ENCODE assay signal across 16 cellular contexts in the genomic region with DNA sequence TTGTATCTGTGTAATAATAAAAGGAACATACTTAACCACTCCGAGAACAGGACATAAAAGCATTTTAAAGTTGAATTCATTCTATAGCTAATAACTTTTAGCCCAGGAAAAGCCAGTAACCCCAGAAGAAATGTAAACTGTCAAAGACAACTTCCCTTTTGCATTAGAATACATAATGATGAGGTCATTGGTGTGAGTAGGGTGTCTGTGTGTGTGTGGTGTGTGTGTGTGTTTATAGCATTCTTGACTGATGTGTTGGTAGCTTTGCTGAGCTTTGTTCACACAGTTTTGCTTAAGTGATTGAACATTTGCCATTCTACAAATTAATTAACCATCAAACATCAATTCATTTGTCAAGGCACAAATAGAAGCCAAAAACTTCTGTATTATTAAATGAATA.
A peak's percentile ranks its signal among the peaks of the same experiment; 100 is the strongest.
DNase-seq lines count a peak whose midpoint lies in the region; ATAC-seq, FAIRE-seq and TF ChIP-seq lines count a peak whose summit lies in the region.
"Had no signal": no experiment of that assay in that cellular context is flagged by ENCODE, and none has a peak within 500 bp of the region (broad histone marks: within the 10 kb centered on the region; RNA-seq: fewer than 3 reads in every experiment).

No MANE protein-coding gene starts in this region.

- H3K4me3 ChIP-seq in astrocyte (ENCODE audit: insufficient read depth, low read depth, low read length) (no peak overlapping the region), Karpas-422 (ENCODE audit: low read length) (no peak overlapping the region)

- peaks cover 13% of the 10 kb centered on the region for H3K4me1 Mint-ChIP-seq in astrocyte (ENCODE audit: low read depth, unreplicated experiment)
- H3K4me1 Mint-ChIP-seq in activated T-cell treated with anti-CD3 and anti-CD28 coated beads, Interleukin-2, amount 50 U/mL, for 72 hours (ENCODE audit: low read depth) = no peaks in the 10 kb centered on the region
- H3K4me1 Mint-ChIP-seq: CD14-positive monocyte, IgD-negative memory B cell had no signal

- peaks cover 14% of the 10 kb centered on the region for H3K9me3 Mint-ChIP-seq in astrocyte (ENCODE audit: unreplicated experiment)
- H3K9me3 Mint-ChIP-seq in activated T-cell treated with anti-CD3 and anti-CD28 coated beads, Interleukin-2, amount 50 U/mL, for 72 hours = peaks cover 6 to 9% of the 10 kb centered on the region in 2 donors
- H3K9me3 Mint-ChIP-seq: CD8-positive, alpha-beta T cell had no signal

- H3K9ac ChIP-seq in astrocyte (ENCODE audit: low read length) = no peak overlapping the region
- H3K9ac ChIP-seq in Karpas-422 (ENCODE audit: low read length) = no peak overlapping the region

- FAIRE-seq in astrocyte (lab: Jason Lieb, UNC) = no peak
- FAIRE-seq: D721Med had no signal

- no peak for ATAC-seq in foreskin keratinocyte
- no peak for ATAC-seq in activated T-cell treated with anti-CD3 and anti-CD28 coated beads, Interleukin-2, amount 50 U/mL, for 72 hours (replicated peaks in 1 of 2)
- no peak for ATAC-seq in GM19351 (IDR thresholded peaks at IDR 0.05; ENCODE audit: unreplicated experiment)
- ATAC-seq: CD8-positive, alpha-beta T cell had no signal

- H4K20me1 ChIP-seq in astrocyte (ENCODE audit: insufficient read depth, low read length) (no peaks in the 10 kb centered on the region), Karpas-422 (ENCODE audit: insufficient read depth, low read depth, low read length) (no peaks in the 10 kb centered on the region)

- H3K36me3 ChIP-seq in astrocyte (ENCODE audit: insufficient read depth, low read length) = no peaks in the 10 kb centered on the region
- H3K36me3 ChIP-seq in Karpas-422 (ENCODE audit: insufficient read depth, low read length) = no peaks in the 10 kb centered on the region

- no peaks in the 10 kb centered on the region for H3K36me3 Mint-ChIP-seq in astrocyte (ENCODE audit: low read depth, unreplicated experiment)
- peaks cover 0 to 1% of the 10 kb centered on the region in 2 donors for H3K36me3 Mint-ChIP-seq in activated T-cell treated with anti-CD3 and anti-CD28 coated beads, Interleukin-2, amount 50 U/mL, for 72 hours (ENCODE audit: insufficient read depth in 2 of 2)
- H3K36me3 Mint-ChIP-seq: CD14-positive monocyte; CD8-positive, alpha-beta T cell; IgD-negative memory B cell had no signal

- H3K9me3 ChIP-seq in astrocyte (ENCODE audit: insufficient read depth, low read depth, low read length) (no peaks in the 10 kb centered on the region), Karpas-422 (ENCODE audit: low read length) (peaks cover 17% of the 10 kb centered on the region)

- H3K27me3 Mint-ChIP-seq in astrocyte (ENCODE audit: low read depth, unreplicated experiment) = no peaks in the 10 kb centered on the region
- no peaks in the 10 kb centered on the region for H3K27me3 Mint-ChIP-seq in activated T-cell treated with anti-CD3 and anti-CD28 coated beads, Interleukin-2, amount 50 U/mL, for 72 hours (ENCODE audit: low read depth)
- H3K27me3 Mint-ChIP-seq: IgD-negative memory B cell had no signal

- peak; percentile 52 for DNase-seq in ELR (ENCODE audit: low read depth)
- peak; percentile 56 for DNase-seq in NCI-H226
- no peak for DNase-seq in astrocyte (ENCODE audit: low read depth)
- DNase-seq in foreskin keratinocyte = peak; percentile 11 to 60
- no peak for DNase-seq in activated T-cell treated with anti-CD3 and anti-CD28 coated beads, Interleukin-2, amount 50 U/mL, for 72 hours
- no peak for DNase-seq in Karpas-422
- no peak for DNase-seq in G401 (ENCODE audit: low spot score)
- DNase-seq: CD8-positive, alpha-beta T cell; COR-L47; DND-41; HCEC 1CT had no signal

- no peaks in the 10 kb centered on the region for H3K79me2 ChIP-seq in astrocyte (ENCODE audit: insufficient read depth, low read length)
- no peaks in the 10 kb centered on the region for H3K79me2 ChIP-seq in Karpas-422 (ENCODE audit: low read length)

- TF ChIP-seq CTCF in astrocyte (IDR thresholded peaks at IDR 0.05; ENCODE audit: insufficient read depth, low read depth, low read length) (no peak), foreskin keratinocyte (conservative IDR thresholded peaks at IDR 0.05) (no peak)

- peak overlapping the region; percentile 71 for H3K27ac Mint-ChIP-seq in astrocyte (ENCODE audit: unreplicated experiment)
- H3K27ac Mint-ChIP-seq in activated T-cell treated with anti-CD3 and anti-CD28 coated beads, Interleukin-2, amount 50 U/mL, for 72 hours = no peak overlapping the region
- H3K27ac Mint-ChIP-seq: CD14-positive monocyte; CD8-positive, alpha-beta T cell; IgD-negative memory B cell had no signal

- in situ Hi-C loops in G401 (cut with HindIII; ENCODE audit: low sequenced_read_pairs) = no loop called here

- H3K9me2 ChIP-seq in Karpas-422 (replicated peaks; ENCODE audit: insufficient read depth, low read length) = no peaks in the 10 kb centered on the region

- H3K4me1 ChIP-seq in astrocyte (ENCODE audit: insufficient read depth, low read length) (no peaks in the 10 kb centered on the region), foreskin keratinocyte (no peaks in the 10 kb centered on the region), Karpas-422 (ENCODE audit: low read length) (no peaks in the 10 kb centered on the region)

- no peaks in the 10 kb centered on the region for H3K27me3 ChIP-seq in astrocyte (ENCODE audit: insufficient read depth, low read length)
- no peaks in the 10 kb centered on the region for H3K27me3 ChIP-seq in foreskin keratinocyte
- no peaks in the 10 kb centered on the region for H3K27me3 ChIP-seq in Karpas-422 (ENCODE audit: low read length)

- H3K4me2 ChIP-seq in astrocyte (ENCODE audit: low read length) (no peak overlapping the region), Karpas-422 (ENCODE audit: low read depth, low read length, poor library complexity, severe bottlenecking) (no peak overlapping the region)

- H2AFZ ChIP-seq in astrocyte (ENCODE audit: low read depth, low read length) (no peak overlapping the region), Karpas-422 (ENCODE audit: low read length) (no peak overlapping the region)

- no peak overlapping the region for H3K27ac ChIP-seq in astrocyte (ENCODE audit: low read depth, low read length)
- no peak overlapping the region for H3K27ac ChIP-seq in foreskin keratinocyte
- H3K27ac ChIP-seq in Karpas-422 (ENCODE audit: low read length) = no peak overlapping the region
- H3K27ac ChIP-seq: 22Rv1 had no signal

- H3K4me3 Mint-ChIP-seq in astrocyte (ENCODE audit: unreplicated experiment) = no peak overlapping the region
- H3K4me3 Mint-ChIP-seq in activated T-cell treated with anti-CD3 and anti-CD28 coated beads, Interleukin-2, amount 50 U/mL, for 72 hours = no peak overlapping the region
- H3K4me3 Mint-ChIP-seq: CD14-positive monocyte; CD8-positive, alpha-beta T cell; IgD-negative memory B cell had no signal

Comparison
In these comparisons a context has a peak if more than half of its experiments do, and no peak if none do; other contexts are left out.
1. DNase-seq: peak in ELR (single experiment), NCI-H226 (single experiment) and foreskin keratinocyte (2 of 2); none in astrocyte (single experiment), activated T-cell treated with anti-CD3 and anti-CD28 coated beads, Interleukin-2, amount 50 U/mL, for 72 hours (0 of 2), Karpas-422 (single experiment) and G401 (single experiment).